Comparison of ENCODE assay signal across 3 cellular contexts in genomic region chr5:154601014-154601413, GRCh38.
TF ChIP-seq lines count a peak whose summit lies in the region.

No MANE protein-coding gene starts in this region.

TF ChIP-seq in HepG2, 621 proteins besides CTCF, POLR2A, EP300 and RAD21:
- TF ChIP-seq ZNF629 (CRISPR knock-in tag; conservative IDR thresholded peaks at IDR 0.05) (peak; percentile 58), ZNF83 (CRISPR knock-in tag; IDR thresholded peaks at IDR 0.05; ENCODE audit: borderline replicate concordance) (no peak), NAIF1 (CRISPR knock-in tag; IDR thresholded peaks at IDR 0.05; ENCODE audit: borderline replicate concordance) (no peak)

TF ChIP-seq in K562, 482 proteins besides CTCF, POLR2A, EP300 and RAD21:
- TF ChIP-seq BCOR (IDR thresholded peaks at IDR 0.05) (peak; percentile 53; the same call in 1 of the 2 replicates), PHF20 (IDR thresholded peaks at IDR 0.05; ENCODE audit: partially characterized antibody) (no peak), RBM25 (IDR thresholded peaks at IDR 0.05; ENCODE audit: low read depth, low read length, severe bottlenecking) (peak; percentile 75), STAT5B (CRISPR knock-in tag; IDR thresholded peaks at IDR 0.05) (no peak), KDM1A (IDR thresholded peaks at IDR 0.05) (0 out of 4 replicates have a peak, but pooled peaks of 1 of the 2 experiments have one; percentile 26)

TF ChIP-seq in H1, 55 proteins besides CTCF, POLR2A, EP300 and RAD21:
- no peak for TF ChIP-seq CHD1 (IDR thresholded peaks at IDR 0.05; ENCODE audit: low read depth, low read length)
- no peak for TF ChIP-seq CHD2 (IDR thresholded peaks at IDR 0.05; ENCODE audit: low read length)
- TF ChIP-seq SP2 (IDR thresholded peaks at IDR 0.05; ENCODE audit: low read length): no peak
- TF ChIP-seq CTBP2 (IDR thresholded peaks at IDR 0.05; ENCODE audit: borderline replicate concordance, insufficient read depth, insufficient read length, low read length): no peak
- TF ChIP-seq SIN3A (conservative IDR thresholded peaks at IDR 0.05 in 1 of 2, IDR thresholded peaks at IDR 0.05 in 1 of 2; ENCODE audit: low read depth in 1 of 2, low read length in 2 of 2): no peak
- TF ChIP-seq RBBP5 (IDR thresholded peaks at IDR 0.05; ENCODE audit: borderline replicate concordance, low read depth, low read length): no peak
- no peak for TF ChIP-seq HDAC6 (IDR thresholded peaks at IDR 0.05; ENCODE audit: low read depth, low read length)
- TF ChIP-seq CEBPB (IDR thresholded peaks at IDR 0.05; ENCODE audit: low read depth, low read length): no peak
- no peak for TF ChIP-seq POLR2AphosphoS5 (IDR thresholded peaks at IDR 0.05; ENCODE audit: low read depth, low read length)
- TF ChIP-seq NANOG (IDR thresholded peaks at IDR 0.05; ENCODE audit: insufficient read depth, low read depth, low read length, poor library complexity, severe bottlenecking): no peak
- TF ChIP-seq BCL11A (IDR thresholded peaks at IDR 0.05; ENCODE audit: low read depth in 2 of 2, low read length in 2 of 2): no peak
- no peak for TF ChIP-seq RNF2 (IDR thresholded peaks at IDR 0.05; ENCODE audit: borderline replicate concordance, low read depth, low read length, missing control alignments, poor library complexity, severe bottlenecking)
- no peak for TF ChIP-seq KDM5A (IDR thresholded peaks at IDR 0.05; ENCODE audit: low read length)
- TF ChIP-seq CBX8 (IDR thresholded peaks at IDR 0.05; ENCODE audit: borderline replicate concordance, low read depth, low read length): no peak
- TF ChIP-seq ATF2 (IDR thresholded peaks at IDR 0.05; ENCODE audit: low read length): no peak
